In the genomic region with DNA sequence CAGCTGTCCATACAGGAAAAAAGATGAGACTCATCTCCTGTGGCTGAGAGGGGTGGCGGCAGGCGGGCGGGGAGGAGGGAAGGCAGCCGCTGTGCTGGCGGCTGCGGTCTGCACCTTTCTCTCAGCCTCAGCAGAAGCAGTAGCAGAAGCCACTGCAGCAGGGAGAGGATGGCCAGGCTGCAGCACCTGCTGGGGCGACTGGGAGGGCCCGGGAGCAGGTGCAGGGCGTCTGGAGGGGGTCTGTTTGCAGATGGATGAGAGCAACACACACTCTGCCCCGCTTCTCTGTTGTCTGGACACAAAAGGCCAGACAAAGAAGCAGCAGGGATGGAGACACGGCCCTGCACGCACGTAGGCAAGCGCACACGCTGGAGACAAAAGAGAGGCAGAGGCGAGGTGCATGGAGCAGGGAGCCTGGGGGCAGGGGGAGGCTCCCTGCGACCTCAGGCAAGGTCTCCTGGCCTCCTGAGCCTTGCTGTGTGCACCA, we compare ENCODE assay signal across 9 cellular contexts. TPM values are rescaled to one million over a fixed set of nuclear protein-coding genes. Genes with fewer than 3 reads are reported as not detected.
DNase-seq lines count a peak whose midpoint lies in the region; ATAC-seq, FAIRE-seq and TF ChIP-seq lines count a peak whose summit lies in the region.
"Had no signal": no experiment of that assay in that cellular context is flagged by ENCODE, and none has a peak within 500 bp of the region (broad histone marks: within the 10 kb centered on the region; RNA-seq: fewer than 3 reads in every experiment).

No MANE protein-coding gene starts in this region.

- H3K4me1 ChIP-seq in SK-N-SH (ENCODE audit: control insufficient read depth in 1 of 2, insufficient read depth in 2 of 2, low read depth in 1 of 2, low read length in 1 of 2), result peaks cover 10 to 36% of the 10 kb centered on the region in 2 experiments; a peak in 3 of 4 replicates
- peaks cover 16% of the 10 kb centered on the region; the same call in 1 of the 2 replicates for H3K4me1 ChIP-seq in SJCRH30
- H3K4me1 ChIP-seq in kidney (ENCODE audit: control insufficient read depth in 1 of 2, insufficient read depth in 1 of 2, low read depth in 1 of 2, low read length in 2 of 2), result peaks cover 3% of the 10 kb centered on the region in 2 donors

- no peaks in the 10 kb centered on the region for H3K27me3 Mint-ChIP-seq in stimulated activated naive CD8-positive, alpha-beta T cell treated with anti-CD3 and anti-CD28 coated beads, Interleukin-15, amount 100 ng/mL, for 72 hours

- H3K9me3 Mint-ChIP-seq in stimulated activated naive CD8-positive, alpha-beta T cell treated with anti-CD3 and anti-CD28 coated beads, Interleukin-15, amount 100 ng/mL, for 72 hours, result no peaks in the 10 kb centered on the region

- H3K9me3 ChIP-seq in SK-N-SH (no peaks in the 10 kb centered on the region), SJCRH30 (replicated peaks) (no peaks in the 10 kb centered on the region), kidney (ENCODE audit: control insufficient read depth in 1 of 2, low read length in 2 of 2) (no peaks in the 10 kb centered on the region)

- H3K36me3 ChIP-seq in SK-N-SH (replicated peaks in 1 of 2; ENCODE audit: control insufficient read depth in 1 of 2, insufficient read depth in 2 of 2, low read length in 1 of 2) (no peaks in the 10 kb centered on the region), SJCRH30 (no peaks in the 10 kb centered on the region), kidney (ENCODE audit: control insufficient read depth in 1 of 2, insufficient read depth in 2 of 2, low read length in 2 of 2) (no peaks in the 10 kb centered on the region)

- H4K20me1 ChIP-seq in SK-N-SH (ENCODE audit: insufficient read depth), result no peaks in the 10 kb centered on the region

- no peak overlapping the region for H3K4me2 ChIP-seq in SK-N-SH

- TF ChIP-seq RAD21 in SK-N-SH (IDR thresholded peaks at IDR 0.05; ENCODE audit: low read length), result no peak

- no peaks in the 10 kb centered on the region for H3K79me2 ChIP-seq in SK-N-SH (ENCODE audit: insufficient read depth)

- DNase-seq in SK-N-SH, result peak; percentile 39
- DNase-seq in SJCRH30, result peak; percentile 46 to 48
- DNase-seq in central memory CD4-positive, alpha-beta T cell, result peak; percentile 36
- DNase-seq in stimulated activated naive CD8-positive, alpha-beta T cell treated with anti-CD3 and anti-CD28 coated beads, Interleukin-15, amount 100 ng/mL, for 72 hours, result peak in 1 of 2 donors; percentile 44
- DNase-seq in activated CD4-positive, CD25-positive, alpha-beta regulatory T cell treated with anti-CD3 and anti-CD28 coated beads, Interleukin-2, amount 50 U/mL, for 72 hours, result no peak
- DNase-seq in kidney, result no peak
- no peak for DNase-seq in OCI-M2 (lab: John Stamatoyannopoulos, UW; ENCODE audit: unreplicated experiment)

- peaks cover 80% of the 10 kb centered on the region for H3K4me1 Mint-ChIP-seq in stimulated activated naive CD8-positive, alpha-beta T cell treated with anti-CD3 and anti-CD28 coated beads, Interleukin-15, amount 100 ng/mL, for 72 hours

- WGBS in SK-N-SH (ENCODE audit: low lambda C conversion rate), result 76% methylated on average over 17 of the region's 17 CpGs

- no peak overlapping the region for H2AFZ ChIP-seq in SK-N-SH (ENCODE audit: low read depth)

- TF ChIP-seq EP300 in SK-N-SH (IDR thresholded peaks at IDR 0.05; ENCODE audit: borderline replicate concordance in 1 of 2, low read depth in 1 of 2, low read length in 1 of 2), result no peak

- H3K4me3 ChIP-seq in SK-N-SH (ENCODE audit: low read depth in 2 of 2, low read length in 1 of 2) (no peak overlapping the region), SJCRH30 (no peak overlapping the region), kidney (ENCODE audit: low read length in 2 of 2) (no peak overlapping the region)

- H3K27ac Mint-ChIP-seq in stimulated activated naive CD8-positive, alpha-beta T cell treated with anti-CD3 and anti-CD28 coated beads, Interleukin-15, amount 100 ng/mL, for 72 hours, result peak overlapping the region; percentile 55 to 76

- H3K27ac ChIP-seq in SK-N-SH (ENCODE audit: low read depth in 2 of 2, low read length in 1 of 2) (peak overlapping the region in 1 of 2 experiments; percentile 25; a peak in 2 of 4 replicates), SJCRH30 (no peak overlapping the region), kidney (ENCODE audit: low read depth in 2 of 2, low read length in 2 of 2) (no peak overlapping the region)

- no peak for FAIRE-seq in kidney (lab: Jason Lieb, UNC)
- FAIRE-seq: A204.1 had no signal

- H3K27me3 ChIP-seq in SK-N-SH (ENCODE audit: insufficient read depth) (peaks cover 24% of the 10 kb centered on the region; the same call in 1 of the 2 replicates), SJCRH30 (no peaks in the 10 kb centered on the region; the same call in 1 of the 2 replicates)

- H3K9ac ChIP-seq in SK-N-SH (no peak overlapping the region), kidney (ENCODE audit: low read length in 2 of 2) (no peak overlapping the region)

- H3K4me3 Mint-ChIP-seq in stimulated activated naive CD8-positive, alpha-beta T cell treated with anti-CD3 and anti-CD28 coated beads, Interleukin-15, amount 100 ng/mL, for 72 hours, result peak overlapping the region; percentile 79 to 92

- no peak for ATAC-seq in SK-N-SH treated with all-trans-retinoic acid at 6 μM for 48 hours
- peak; percentile 50 for ATAC-seq in stimulated activated naive CD8-positive, alpha-beta T cell treated with anti-CD3 and anti-CD28 coated beads, Interleukin-15, amount 100 ng/mL, for 72 hours

- POLR2A ChIA-PET in SK-N-SH (lab: Yijun Ruan, JAX), result interaction anchor here (0.9 kb wide), 1 partner anchor 9 kb away, joined by 3 read pairs; a partner anchor contains a TSS

- CTCF ChIA-PET in SK-N-SH (lab: Yijun Ruan, JAX), result interaction anchor here (1.0 to 1.7 kb wide), 2 partner anchors 169 to 182 kb away, joined by 3 to 5 read pairs; no protein-coding TSS in a partner anchor

- no peaks in the 10 kb centered on the region for H3F3A ChIP-seq in SK-N-SH (replicated peaks; ENCODE audit: insufficient read depth)

- intact Hi-C loops in kidney (cut with DNase I), result no loop called here

- H3K9me2 ChIP-seq in SK-N-SH, result no peaks in the 10 kb centered on the region

- TF ChIP-seq CTCF in SK-N-SH (IDR thresholded peaks at IDR 0.05), result no peak
- no peak for TF ChIP-seq CTCF in kidney (IDR thresholded peaks at IDR 0.05; ENCODE audit: borderline replicate concordance, extremely low read depth, insufficient read depth)

TF ChIP-seq in SK-N-SH treated with all-trans-retinoic acid at 6 μM for 48 hours, 23 proteins besides CTCF, POLR2A, EP300 and RAD21 (continues in another document):
- no peak for TF ChIP-seq ISL1 (CRISPR knock-in tag; IDR thresholded peaks at IDR 0.05)
- no peak for TF ChIP-seq TOX (CRISPR knock-in tag; IDR thresholded peaks at IDR 0.05; ENCODE audit: borderline replicate concordance)
- TF ChIP-seq, protein P1, sequence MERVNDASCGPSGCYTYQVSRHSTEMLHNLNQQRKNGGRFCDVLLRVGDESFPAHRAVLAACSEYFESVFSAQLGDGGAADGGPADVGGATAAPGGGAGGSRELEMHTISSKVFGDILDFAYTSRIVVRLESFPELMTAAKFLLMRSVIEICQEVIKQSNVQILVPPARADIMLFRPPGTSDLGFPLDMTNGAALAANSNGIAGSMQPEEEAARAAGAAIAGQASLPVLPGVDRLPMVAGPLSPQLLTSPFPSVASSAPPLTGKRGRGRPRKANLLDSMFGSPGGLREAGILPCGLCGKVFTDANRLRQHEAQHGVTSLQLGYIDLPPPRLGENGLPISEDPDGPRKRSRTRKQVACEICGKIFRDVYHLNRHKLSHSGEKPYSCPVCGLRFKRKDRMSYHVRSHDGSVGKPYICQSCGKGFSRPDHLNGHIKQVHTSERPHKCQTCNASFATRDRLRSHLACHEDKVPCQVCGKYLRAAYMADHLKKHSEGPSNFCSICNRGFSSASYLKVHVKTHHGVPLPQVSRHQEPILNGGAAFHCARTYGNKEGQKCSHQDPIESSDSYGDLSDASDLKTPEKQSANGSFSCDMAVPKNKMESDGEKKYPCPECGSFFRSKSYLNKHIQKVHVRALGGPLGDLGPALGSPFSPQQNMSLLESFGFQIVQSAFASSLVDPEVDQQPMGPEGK (CRISPR knock-in tag; IDR thresholded peaks at IDR 0.05; ENCODE audit: borderline replicate concordance), result no peak

RNA-seq across cellular contexts. Expression of a gene that starts 9.3 kb away (rescaled TPM):
- 5.4 and 10.4 TPM in 2 replicates for polyA plus RNA-seq in SK-N-SH (2012; rRNA removed)
- 0.62 and 1.1 TPM in 2 replicates for polyA plus RNA-seq in SK-N-SH (2012; cell fraction: cytosol; rRNA removed)
- 44.1 and 55.9 TPM in 2 replicates for polyA plus RNA-seq in SK-N-SH (2012; cell fraction: nucleus; rRNA removed)
- 1.3 and 1.9 TPM in 2 replicates for total RNA-seq in SJCRH30 (2014; rRNA removed; shearing (Covaris generic))
- 6.8 TPM for total RNA-seq in kidney
- 0.04 TPM for polyA plus RNA-seq in kidney (ENCODE audit: insufficient read depth, low read depth, low replicate concordance)

RNA-seq across cellular contexts. Expression of a gene that starts 26.3 kb away (rescaled TPM):
- polyA plus RNA-seq in SK-N-SH (2012; rRNA removed), result not detected in 2 replicates
- polyA plus RNA-seq in SK-N-SH (2012; cell fraction: cytosol; rRNA removed), result not detected in 2 replicates
- not detected in 2 replicates for polyA plus RNA-seq in SK-N-SH (2012; cell fraction: nucleus; rRNA removed)
- 0.22 TPM in 1 of 2 replicates, not detected in the other for total RNA-seq in SJCRH30 (2014; rRNA removed; shearing (Covaris generic))
- 0.41 TPM for total RNA-seq in kidney
- polyA plus RNA-seq in kidney (ENCODE audit: insufficient read depth, low read depth, low replicate concordance), result not detected

RNA-seq across cellular contexts. Expression of a gene that starts 30.2 kb away (rescaled TPM):
- polyA plus RNA-seq in SK-N-SH (2012; rRNA removed) (0.05 TPM in 1 of 2 replicates, not detected in the other), kidney (ENCODE audit: insufficient read depth, low read depth, low replicate concordance) (0.54 TPM)
- polyA plus RNA-seq in SK-N-SH (2012; cell fraction: cytosol; rRNA removed), result 0.07 and 0.09 TPM in 2 replicates
- polyA plus RNA-seq in SK-N-SH (2012; cell fraction: nucleus; rRNA removed), result not detected in 2 replicates
- 0.30 and 0.48 TPM in 2 replicates for total RNA-seq in SJCRH30 (2014; rRNA removed; shearing (Covaris generic))
- 1.7 TPM for total RNA-seq in kidney

RNA-seq across cellular contexts. Expression of a gene that starts 58.1 kb away (rescaled TPM):
- polyA plus RNA-seq in SK-N-SH (2012; rRNA removed), result 52.3 and 58.4 TPM in 2 replicates
- 28.8 and 44.9 TPM in 2 replicates for polyA plus RNA-seq in SK-N-SH (2012; cell fraction: cytosol; rRNA removed)
- 45.7 and 64.7 TPM in 2 replicates for polyA plus RNA-seq in SK-N-SH (2012; cell fraction: nucleus; rRNA removed)
- 14.3 and 15.0 TPM in 2 replicates for total RNA-seq in SJCRH30 (2014; rRNA removed; shearing (Covaris generic))
- 40.3 TPM for total RNA-seq in kidney
- polyA plus RNA-seq in kidney (ENCODE audit: insufficient read depth, low read depth, low replicate concordance), result 48.7 TPM

Comparison
In these comparisons a context has a peak if more than half of its experiments do, and no peak if none do; other contexts are left out.
1. DNase-seq: peak in SK-N-SH (single experiment), SJCRH30 (2 of 2) and central memory CD4-positive, alpha-beta T cell (single experiment); none in activated CD4-positive, CD25-positive, alpha-beta regulatory T cell treated with anti-CD3 and anti-CD28 coated beads, Interleukin-2, amount 50 U/mL, for 72 hours (single experiment), kidney (single experiment) and OCI-M2 (single experiment).